Comparison of ENCODE assay signal across 1 cellular context in genomic region chr6:26331809-26332226, GRCh38.
TF ChIP-seq lines count a peak whose summit lies in the region.

No MANE protein-coding gene starts in this region.

TF ChIP-seq in K562, 482 proteins besides CTCF, POLR2A, EP300 and RAD21 (continued from another document and continues in another):
- TF ChIP-seq ZBTB33 (CRISPR knock-in tag; IDR thresholded peaks at IDR 0.05) (no peak), CBFA2T2 (conservative IDR thresholded peaks at IDR 0.05) (peak; percentile 72), ZNF384 (IDR thresholded peaks at IDR 0.05; ENCODE audit: low read depth, low read length) (no peak), MGA (IDR thresholded peaks at IDR 0.05) (no peak), NCOA1 (IDR thresholded peaks at IDR 0.05; ENCODE audit: low read depth) (peak; percentile 87), HNRNPH1 (optimal IDR thresholded peaks at IDR 0.05; ENCODE audit: low read depth, low read length) (no peak), ILF3 (IDR thresholded peaks at IDR 0.05; ENCODE audit: borderline replicate concordance) (no peak), ERF (CRISPR knock-in tag; IDR thresholded peaks at IDR 0.05) (no peak), ARID1B (IDR thresholded peaks at IDR 0.05) (peak; percentile 90), ZNF175 (CRISPR knock-in tag; IDR thresholded peaks at IDR 0.05; ENCODE audit: low read depth) (no peak), NR2C1 (IDR thresholded peaks at IDR 0.05) (no peak; the same call in 1 of the 2 replicates), NR2C1 (tag; IDR thresholded peaks at IDR 0.05) (peak; percentile 45; the same call in 1 of the 2 replicates), XRCC4 (IDR thresholded peaks at IDR 0.05; ENCODE audit: extremely low read depth, insufficient read depth, insufficient read length) (no peak), ATF6 (CRISPR knock-in tag; IDR thresholded peaks at IDR 0.05) (no peak), MLX (CRISPR knock-in tag; conservative IDR thresholded peaks at IDR 0.05) (no peak), HNRNPL (IDR thresholded peaks at IDR 0.05; ENCODE audit: low read depth, low read length) (no peak), MCM5 (IDR thresholded peaks at IDR 0.05; ENCODE audit: low read depth) (no peak), HOXB6 (CRISPR knock-in tag; IDR thresholded peaks at IDR 0.05; ENCODE audit: borderline replicate concordance) (no peak), NFIX (CRISPR knock-in tag; IDR thresholded peaks at IDR 0.05; ENCODE audit: low read depth) (no peak), ARID3A (IDR thresholded peaks at IDR 0.05; ENCODE audit: borderline replicate concordance, low read depth, low read length) (no peak), HOMEZ (CRISPR knock-in tag; IDR thresholded peaks at IDR 0.05) (no peak), RAD51 (IDR thresholded peaks at IDR 0.05; ENCODE audit: borderline replicate concordance, low read depth) (no peak), FUS (optimal IDR thresholded peaks at IDR 0.05; ENCODE audit: low read depth, low read length) (no peak), KDM2B (CRISPR knock-in tag; IDR thresholded peaks at IDR 0.05) (no peak), COPS2 (conservative IDR thresholded peaks at IDR 0.05) (no peak), ATF1 (CRISPR knock-in tag; IDR thresholded peaks at IDR 0.05) (no peak), ATF1 (tag; IDR thresholded peaks at IDR 0.05) (no peak), MAFG (tag; conservative IDR thresholded peaks at IDR 0.05) (no peak), PRPF4 (IDR thresholded peaks at IDR 0.05; ENCODE audit: insufficient read depth, low read depth, low read length, poor library complexity, severe bottlenecking) (no peak), EWSR1 (IDR thresholded peaks at IDR 0.05; ENCODE audit: borderline replicate concordance, low read depth, partially characterized antibody) (no peak), SIRT6 (IDR thresholded peaks at IDR 0.05; ENCODE audit: low read depth, low read length) (no peak), ZBTB49 (CRISPR knock-in tag; IDR thresholded peaks at IDR 0.05; ENCODE audit: borderline replicate concordance) (no peak), FOXK1 (CRISPR knock-in tag; IDR thresholded peaks at IDR 0.05; ENCODE audit: borderline replicate concordance) (no peak)
